ENCODE assay signal across 1 cellular context in genomic region chr6:71419217-71419953, GRCh38.
TF ChIP-seq lines count a peak whose summit lies in the region.

No MANE protein-coding gene starts in this region.

TF ChIP-seq in HepG2, 621 proteins besides CTCF, POLR2A, EP300 and RAD21 (continued from another document):
- TF ChIP-seq, protein P1, sequence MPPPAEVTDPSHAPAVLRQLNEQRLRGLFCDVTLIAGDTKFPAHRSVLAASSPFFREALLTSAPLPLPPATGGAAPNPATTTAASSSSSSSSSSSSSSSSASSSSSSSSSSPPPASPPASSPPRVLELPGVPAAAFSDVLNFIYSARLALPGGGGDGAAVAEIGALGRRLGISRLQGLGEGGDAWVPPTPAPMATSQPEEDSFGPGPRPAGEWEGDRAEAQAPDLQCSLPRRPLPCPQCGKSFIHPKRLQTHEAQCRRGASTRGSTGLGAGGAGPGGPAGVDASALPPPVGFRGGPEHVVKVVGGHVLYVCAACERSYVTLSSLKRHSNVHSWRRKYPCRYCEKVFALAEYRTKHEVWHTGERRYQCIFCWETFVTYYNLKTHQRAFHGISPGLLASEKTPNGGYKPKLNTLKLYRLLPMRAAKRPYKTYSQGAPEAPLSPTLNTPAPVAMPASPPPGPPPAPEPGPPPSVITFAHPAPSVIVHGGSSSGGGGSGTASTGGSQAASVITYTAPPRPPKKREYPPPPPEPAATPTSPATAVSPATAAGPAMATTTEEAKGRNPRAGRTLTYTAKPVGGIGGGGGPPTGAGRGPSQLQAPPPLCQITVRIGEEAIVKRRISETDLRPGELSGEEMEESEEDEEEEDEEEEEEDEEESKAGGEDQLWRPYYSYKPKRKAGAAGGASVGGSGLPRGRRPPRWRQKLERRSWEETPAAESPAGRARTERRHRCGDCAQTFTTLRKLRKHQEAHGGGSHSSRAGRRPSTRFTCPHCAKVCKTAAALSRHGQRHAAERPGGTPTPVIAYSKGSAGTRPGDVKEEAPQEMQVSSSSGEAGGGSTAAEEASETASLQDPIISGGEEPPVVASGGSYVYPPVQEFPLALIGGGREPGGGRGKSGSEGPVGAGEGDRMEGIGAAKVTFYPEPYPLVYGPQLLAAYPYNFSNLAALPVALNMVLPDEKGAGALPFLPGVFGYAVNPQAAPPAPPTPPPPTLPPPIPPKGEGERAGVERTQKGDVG (CRISPR knock-in tag; IDR thresholded peaks at IDR 0.05; ENCODE audit: borderline replicate concordance), result no peak
- TF ChIP-seq DNMT3B (CRISPR knock-in tag; conservative IDR thresholded peaks at IDR 0.05), result no peak
- no peak for TF ChIP-seq RBFOX2 (IDR thresholded peaks at IDR 0.05; ENCODE audit: low read depth, low read length)
